In the genomic region with DNA sequence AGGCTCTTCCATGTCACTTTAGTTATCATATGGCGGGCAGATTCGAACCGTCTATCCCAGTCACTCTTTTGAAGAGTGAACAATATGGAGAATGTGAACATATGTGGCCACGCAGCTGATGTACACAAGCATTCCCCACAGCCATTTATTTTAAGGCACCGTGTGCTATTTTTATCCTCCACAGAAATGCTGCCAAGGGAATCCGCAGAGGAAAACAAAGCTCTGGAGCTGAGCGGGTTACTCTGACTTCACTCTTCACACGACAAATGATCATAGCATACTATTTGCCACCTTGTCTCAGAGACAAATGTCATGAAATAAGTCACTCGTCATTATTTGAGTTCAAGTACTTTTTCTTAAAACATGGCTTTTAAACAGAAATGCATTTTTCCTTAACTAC, we compare ENCODE assay signal across 14 cellular contexts.
DNase-seq lines count a peak whose midpoint lies in the region; FAIRE-seq and TF ChIP-seq lines count a peak whose summit lies in the region.
"Had no signal": no experiment of that assay in that cellular context is flagged by ENCODE, and none has a peak within 500 bp of the region (broad histone marks: within the 10 kb centered on the region; RNA-seq: fewer than 3 reads in every experiment).

No MANE protein-coding gene starts in this region.

- no peaks in the 10 kb centered on the region for H3K9me3 Mint-ChIP-seq in nephron

- TF ChIP-seq EP300 in esophagus muscularis mucosa (IDR thresholded peaks at IDR 0.05) (no peak), transverse colon (IDR thresholded peaks at IDR 0.05; ENCODE audit: low read depth) (no peak)

- in situ Hi-C loops in transverse colon (cut with MboI; ENCODE audit: low pct_ligation_motif_present in 1 of 4, low pct_unique_long_range_greater_than_20kb in 1 of 4, low sequenced_read_pairs in 3 of 4) = loop anchor here in 1 of 4 donors (25.0 kb wide), 1 partner anchor 102 kb away; a partner anchor contains a TSS
- in situ Hi-C loops in HAP-1 (cut with MboI; ENCODE audit: low sequenced_read_pairs) = no loop called here

- no peaks in the 10 kb centered on the region for H3K9me3 ChIP-seq in esophagus muscularis mucosa
- H3K9me3 ChIP-seq in transverse colon = no peaks in the 10 kb centered on the region
- H3K9me3 ChIP-seq in HAP-1 = no peaks in the 10 kb centered on the region
- H3K9me3 ChIP-seq: pancreas had no signal

- peaks cover 7% of the 10 kb centered on the region for H3K36me3 Mint-ChIP-seq in nephron (ENCODE audit: low read depth)

- H3K27me3 ChIP-seq in esophagus muscularis mucosa = no peaks in the 10 kb centered on the region
- no peaks in the 10 kb centered on the region for H3K27me3 ChIP-seq in transverse colon
- H3K27me3 ChIP-seq in HAP-1 (ENCODE audit: low read depth) = no peaks in the 10 kb centered on the region
- H3K27me3 ChIP-seq: pancreas had no signal

- H3K27ac Mint-ChIP-seq in nephron = peak overlapping the region; percentile 99 to 100 (median 99)

- DNase-seq in esophagus muscularis mucosa (ENCODE audit: extremely low spot score) = no peak
- DNase-seq in transverse colon = no peak
- DNase-seq in GM12891 (ENCODE audit: insufficient read length, low spot score) = no peak
- no peak for DNase-seq in HAP-1 (ENCODE audit: low spot score in 2 of 2)
- DNase-seq in T-helper 9 cell = no peak
- DNase-seq: activated CD4-positive, CD25-positive, alpha-beta regulatory T cell; activated effector memory CD4-positive, alpha-beta T cell treated with anti-CD3 and anti-CD28 coated beads, Interleukin-2, amount 50 U/mL, for 16 hours; DMS 273 treated with DMSO at 0.1 percent for 48 hours; effector CD4-positive, alpha-beta T cell; NCI-H446; SHP77 treated with DMSO at 0.1 percent for 48 hours had no signal

- intact Hi-C loops in esophagus muscularis mucosa (cut with DNase I) = loop anchor here (5.0 kb wide), 2 partner anchors 68 to 97 kb away; no protein-coding TSS in a partner anchor
- intact Hi-C loops in transverse colon (cut with DNase I; ENCODE audit: low total_unique reads) = loop anchor here (10.0 kb wide), 1 partner anchor 55 kb away; no protein-coding TSS in a partner anchor

- H3K36me3 ChIP-seq in esophagus muscularis mucosa = no peaks in the 10 kb centered on the region
- H3K36me3 ChIP-seq in transverse colon = no peaks in the 10 kb centered on the region
- H3K36me3 ChIP-seq in HAP-1 (replicated peaks) = peaks cover 8% of the 10 kb centered on the region
- H3K36me3 ChIP-seq: pancreas had no signal

- no peak for FAIRE-seq in GM12891 (lab: Jason Lieb, UNC)
- FAIRE-seq: pancreas had no signal

- no peaks in the 10 kb centered on the region for H3K27me3 Mint-ChIP-seq in nephron (ENCODE audit: low read depth)

- H3K4me3 ChIP-seq in esophagus muscularis mucosa (peak overlapping the region in 2 of 4 donors; percentile 29 to 30), transverse colon (no peak overlapping the region), HAP-1 (no peak overlapping the region)
- H3K4me3 ChIP-seq: pancreas had no signal

- TF ChIP-seq CTCF in esophagus muscularis mucosa (IDR thresholded peaks at IDR 0.05) (no peak), nephron (IDR thresholded peaks at IDR 0.05; ENCODE audit: unreplicated experiment in 3 of 3) (no peak), transverse colon (IDR thresholded peaks at IDR 0.05) (no peak)

- H3K27ac ChIP-seq in angular gyrus (ENCODE audit: low read depth, low read length) = peak overlapping the region; percentile 86
- peak overlapping the region; percentile 85 to 87 (median 87) for H3K27ac ChIP-seq in esophagus muscularis mucosa (replicated peaks in 1 of 4)
- H3K27ac ChIP-seq in transverse colon = peak overlapping the region; percentile 72 to 91 (median 84)

- peak overlapping the region; percentile 37 to 54 (median 50) for H3K4me3 Mint-ChIP-seq in nephron

- peaks cover 100% of the 10 kb centered on the region in 4 donors for H3K4me1 ChIP-seq in esophagus muscularis mucosa
- peaks cover 80 to 94% (median 85%) of the 10 kb centered on the region in 4 donors for H3K4me1 ChIP-seq in transverse colon
- peaks cover 19% of the 10 kb centered on the region for H3K4me1 ChIP-seq in HAP-1

- WGBS in esophagus muscularis mucosa = 27% methylated on average over 9 of the region's 9 CpGs
- 65 to 81% methylated on average over 9 of the region's 9 CpGs for WGBS in transverse colon (ENCODE audit: low coverage in 1 of 2), 2 donors

- H3K4me1 Mint-ChIP-seq in nephron = peaks cover 95% of the 10 kb centered on the region

- no peak for TF ChIP-seq POLR2A in esophagus muscularis mucosa (IDR thresholded peaks at IDR 0.05; ENCODE audit: low read depth)
- TF ChIP-seq POLR2A in transverse colon (IDR thresholded peaks at IDR 0.05) = no peak
- TF ChIP-seq POLR2A in GM12891 (IDR thresholded peaks at IDR 0.05; ENCODE audit: low read depth, low read length) = no peak

TF ChIP-seq in GM12891, 5 proteins besides CTCF, POLR2A, EP300 and RAD21:
- no peak for TF ChIP-seq POLR2AphosphoS5 (IDR thresholded peaks at IDR 0.05; ENCODE audit: low read depth, low read length)
- TF ChIP-seq TAF1 (IDR thresholded peaks at IDR 0.05; ENCODE audit: low read depth, low read length) = no peak
- TF ChIP-seq PAX5 (IDR thresholded peaks at IDR 0.05; ENCODE audit: insufficient read depth, low read length, severe bottlenecking) = no peak
- TF ChIP-seq SPI1 (IDR thresholded peaks at IDR 0.05; ENCODE audit: low read depth, low read length) = no peak
- no peak for TF ChIP-seq POU2F2 (IDR thresholded peaks at IDR 0.05; ENCODE audit: low read depth, low read length)
